ENCODE assay signal across 1 cellular context in the genomic region with DNA sequence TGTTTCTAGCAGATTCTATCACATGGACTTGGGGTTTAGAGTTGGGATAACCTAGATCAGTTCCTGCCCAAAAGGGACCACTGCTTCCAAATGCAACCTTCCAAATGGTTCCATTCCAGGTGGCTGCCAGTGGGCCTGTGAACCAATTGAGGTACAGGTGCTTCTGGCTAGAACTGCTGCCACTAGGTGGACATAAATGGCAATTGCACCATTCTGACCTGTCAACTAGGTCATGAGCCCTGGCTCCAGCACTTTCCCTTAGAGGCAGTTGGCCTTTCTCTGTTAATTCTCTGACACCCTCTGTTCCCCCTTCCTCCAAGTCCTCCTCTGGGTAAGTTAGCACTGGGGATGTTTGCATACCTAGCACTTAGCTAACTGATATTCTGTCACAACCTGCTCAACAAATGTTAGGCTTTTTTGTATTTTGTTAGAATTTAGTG.
TF ChIP-seq lines count a peak whose summit lies in the region.

No MANE protein-coding gene starts in this region.

TF ChIP-seq in WTC11, 78 proteins besides CTCF, POLR2A, EP300 and RAD21 (continued from another document):
- no peak for TF ChIP-seq ZNF532 (CRISPR knock-in tag; IDR thresholded peaks at IDR 0.05; ENCODE audit: borderline replicate concordance)
- no peak for TF ChIP-seq FOXK1 (CRISPR knock-in tag; IDR thresholded peaks at IDR 0.05)
- TF ChIP-seq, protein P1, sequence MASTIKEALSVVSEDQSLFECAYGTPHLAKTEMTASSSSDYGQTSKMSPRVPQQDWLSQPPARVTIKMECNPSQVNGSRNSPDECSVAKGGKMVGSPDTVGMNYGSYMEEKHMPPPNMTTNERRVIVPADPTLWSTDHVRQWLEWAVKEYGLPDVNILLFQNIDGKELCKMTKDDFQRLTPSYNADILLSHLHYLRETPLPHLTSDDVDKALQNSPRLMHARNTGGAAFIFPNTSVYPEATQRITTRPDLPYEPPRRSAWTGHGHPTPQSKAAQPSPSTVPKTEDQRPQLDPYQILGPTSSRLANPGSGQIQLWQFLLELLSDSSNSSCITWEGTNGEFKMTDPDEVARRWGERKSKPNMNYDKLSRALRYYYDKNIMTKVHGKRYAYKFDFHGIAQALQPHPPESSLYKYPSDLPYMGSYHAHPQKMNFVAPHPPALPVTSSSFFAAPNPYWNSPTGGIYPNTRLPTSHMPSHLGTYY (CRISPR knock-in tag; IDR thresholded peaks at IDR 0.05): no peak
- TF ChIP-seq ATF2 (CRISPR knock-in tag; IDR thresholded peaks at IDR 0.05; ENCODE audit: borderline replicate concordance, low read depth): no peak
- TF ChIP-seq, protein P2, sequence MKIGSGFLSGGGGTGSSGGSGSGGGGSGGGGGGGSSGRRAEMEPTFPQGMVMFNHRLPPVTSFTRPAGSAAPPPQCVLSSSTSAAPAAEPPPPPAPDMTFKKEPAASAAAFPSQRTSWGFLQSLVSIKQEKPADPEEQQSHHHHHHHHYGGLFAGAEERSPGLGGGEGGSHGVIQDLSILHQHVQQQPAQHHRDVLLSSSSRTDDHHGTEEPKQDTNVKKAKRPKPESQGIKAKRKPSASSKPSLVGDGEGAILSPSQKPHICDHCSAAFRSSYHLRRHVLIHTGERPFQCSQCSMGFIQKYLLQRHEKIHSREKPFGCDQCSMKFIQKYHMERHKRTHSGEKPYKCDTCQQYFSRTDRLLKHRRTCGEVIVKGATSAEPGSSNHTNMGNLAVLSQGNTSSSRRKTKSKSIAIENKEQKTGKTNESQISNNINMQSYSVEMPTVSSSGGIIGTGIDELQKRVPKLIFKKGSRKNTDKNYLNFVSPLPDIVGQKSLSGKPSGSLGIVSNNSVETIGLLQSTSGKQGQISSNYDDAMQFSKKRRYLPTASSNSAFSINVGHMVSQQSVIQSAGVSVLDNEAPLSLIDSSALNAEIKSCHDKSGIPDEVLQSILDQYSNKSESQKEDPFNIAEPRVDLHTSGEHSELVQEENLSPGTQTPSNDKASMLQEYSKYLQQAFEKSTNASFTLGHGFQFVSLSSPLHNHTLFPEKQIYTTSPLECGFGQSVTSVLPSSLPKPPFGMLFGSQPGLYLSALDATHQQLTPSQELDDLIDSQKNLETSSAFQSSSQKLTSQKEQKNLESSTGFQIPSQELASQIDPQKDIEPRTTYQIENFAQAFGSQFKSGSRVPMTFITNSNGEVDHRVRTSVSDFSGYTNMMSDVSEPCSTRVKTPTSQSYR (CRISPR knock-in tag; IDR thresholded peaks at IDR 0.05): no peak
- TF ChIP-seq, protein P3, sequence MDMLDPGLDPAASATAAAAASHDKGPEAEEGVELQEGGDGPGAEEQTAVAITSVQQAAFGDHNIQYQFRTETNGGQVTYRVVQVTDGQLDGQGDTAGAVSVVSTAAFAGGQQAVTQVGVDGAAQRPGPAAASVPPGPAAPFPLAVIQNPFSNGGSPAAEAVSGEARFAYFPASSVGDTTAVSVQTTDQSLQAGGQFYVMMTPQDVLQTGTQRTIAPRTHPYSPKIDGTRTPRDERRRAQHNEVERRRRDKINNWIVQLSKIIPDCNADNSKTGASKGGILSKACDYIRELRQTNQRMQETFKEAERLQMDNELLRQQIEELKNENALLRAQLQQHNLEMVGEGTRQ (CRISPR knock-in tag; IDR thresholded peaks at IDR 0.05): no peak
